12 cellular contexts compared by ENCODE assay signal in genomic region chr7:106623846-106624245, GRCh38. TPM values are rescaled to one million over a fixed set of nuclear protein-coding genes. Genes with fewer than 3 reads are reported as not detected.
DNase-seq lines count a peak whose midpoint lies in the region; ATAC-seq, FAIRE-seq and TF ChIP-seq lines count a peak whose summit lies in the region.
"Had no signal": no experiment of that assay in that cellular context is flagged by ENCODE, and none has a peak within 500 bp of the region (broad histone marks: within the 10 kb centered on the region; RNA-seq: fewer than 3 reads in every experiment).

No MANE protein-coding gene starts in this region.

- ATAC-seq in mucosa of descending colon (peak; percentile 51), HG03469 (IDR thresholded peaks at IDR 0.05; ENCODE audit: unreplicated experiment) (no peak), GM18858 (IDR thresholded peaks at IDR 0.05; ENCODE audit: unreplicated experiment) (no peak)

- FAIRE-seq in bronchial epithelial cell (lab: Jason Lieb, UNC), result no peak

- intact Hi-C loops in mucosa of descending colon (cut with DNase I, micrococcal nuclease), result no loop called here

- H3K4me1 ChIP-seq in mucosa of descending colon (ENCODE audit: low read depth), result peaks cover 40% of the 10 kb centered on the region

- DNase-seq in AG10803 (ENCODE audit: low read depth) (peak; percentile 92), LoVo (ENCODE audit: low spot score) (peak; percentile 37), bronchial epithelial cell (ENCODE audit: low read depth) (peak; percentile 94), mucosa of descending colon (no peak), NCI-H2081 treated with DMSO at 0.1 percent for 48 hours (lab: John Stamatoyannopoulos, UW) (no peak), NOMO-1 (lab: John Stamatoyannopoulos, UW; ENCODE audit: unreplicated experiment in 2 of 2) (no peak)
- DNase-seq: KBM-7, naive B cell, right lobe of liver, T1000 had no signal

- no peaks in the 10 kb centered on the region for H3K27me3 ChIP-seq in bronchial epithelial cell (ENCODE audit: control insufficient read depth, insufficient read depth, low read length)
- H3K27me3 ChIP-seq: right lobe of liver had no signal

- H3K9me3 ChIP-seq in mucosa of descending colon, result peaks cover 3% of the 10 kb centered on the region
- H3K9me3 ChIP-seq: right lobe of liver had no signal

- TF ChIP-seq CTCF in AG10803 (conservative IDR thresholded peaks at IDR 0.05; ENCODE audit: low read length) (no peak), bronchial epithelial cell (IDR thresholded peaks at IDR 0.05; ENCODE audit: insufficient read depth, low read length, severe bottlenecking) (no peak), mucosa of descending colon (IDR thresholded peaks at IDR 0.05) (no peak)

- H3K36me3 ChIP-seq in bronchial epithelial cell (ENCODE audit: control insufficient read depth, insufficient read depth, low read length), result no peaks in the 10 kb centered on the region
- H3K36me3 ChIP-seq in mucosa of descending colon (ENCODE audit: low read depth), result no peaks in the 10 kb centered on the region
- H3K36me3 ChIP-seq: right lobe of liver had no signal

- H3K4me3 ChIP-seq in AG10803 (ENCODE audit: low read length) (no peak overlapping the region), bronchial epithelial cell (ENCODE audit: low read depth, low read length) (no peak overlapping the region), mucosa of descending colon (no peak overlapping the region)
- H3K4me3 ChIP-seq: right lobe of liver had no signal

RNA-seq across cellular contexts. Expression of gene CCDC71L, which starts 37.1 kb away (rescaled TPM):
- total RNA-seq in bronchial epithelial cell (6.6 and 11.6 TPM in 2 replicates), mucosa of descending colon (10 to 100 TPM; 17.4 to 25.6 (median 22.1) TPM)

Comparison
In these comparisons a context has a peak if more than half of its experiments do, and no peak if none do; other contexts are left out.
1. DNase-seq: peak in AG10803 (single experiment), LoVo (single experiment) and bronchial epithelial cell (single experiment); none in mucosa of descending colon (0 of 3), NCI-H2081 treated with DMSO at 0.1 percent for 48 hours (single experiment) and NOMO-1 (0 of 2).